In the genomic region with DNA sequence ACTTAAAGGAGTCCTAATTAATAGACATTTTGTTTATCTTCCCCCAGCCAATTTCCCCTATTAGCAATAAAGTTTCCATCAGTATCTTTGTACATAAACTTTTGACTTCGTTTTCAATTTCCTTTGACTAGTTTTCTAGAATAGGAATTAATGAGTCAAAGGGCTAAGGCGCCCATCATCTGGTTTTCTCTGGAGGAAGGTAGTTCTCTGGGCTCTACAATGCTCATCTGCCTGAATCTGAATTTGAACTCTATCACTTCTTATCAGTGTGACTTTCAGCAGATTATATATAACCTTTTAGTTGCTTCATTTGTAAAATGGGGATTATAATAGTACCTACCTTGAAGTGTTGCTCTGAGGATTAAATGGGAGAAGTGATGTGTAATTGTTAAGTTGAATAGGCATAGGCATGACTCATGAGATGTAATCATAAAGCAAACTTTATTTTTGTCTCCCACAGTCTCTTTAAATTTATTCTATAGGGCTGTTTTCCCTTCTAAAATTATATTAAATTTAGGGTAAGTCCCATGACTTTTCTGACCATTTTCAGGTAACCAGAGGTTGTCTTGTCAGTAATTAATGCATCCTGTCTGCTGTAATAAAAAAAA, we compare ENCODE assay signal across 27 cellular contexts. TPM values are rescaled to one million over a fixed set of nuclear protein-coding genes. Genes with fewer than 3 reads are reported as not detected.
"Had no signal": no experiment of that assay in that cellular context is flagged by ENCODE, and none has a peak within 500 bp of the region (broad histone marks: within the 10 kb centered on the region; RNA-seq: fewer than 3 reads in every experiment).

No MANE protein-coding gene starts in this region.

- H3K9me3 ChIP-seq: colonic mucosa, heart left ventricle, pancreas, prostate gland, suprapubic skin, tibial nerve had no signal

- H3K27ac ChIP-seq: colonic mucosa, heart left ventricle, pancreas, prostate gland, skin epidermis, suprapubic skin, tibial nerve had no signal

- H3K4me3 Mint-ChIP-seq: activated naive CD4-positive, alpha-beta T cell treated with anti-CD3 and anti-CD28 coated beads, Interleukin-2, amount 50 U/mL, for 24 hours; activated T-helper 1 cell treated with anti-CD3 and anti-CD28 coated beads, Interleukin-12 subunit alpha, Interleukin-12 subunit beta, Interleukin-2, Interleukin-4 antibody, amounts not matched to agents 30 ng/mL and 10 ng/mL and 1 ng/mL, durations not matched to agents 14 hours and 24 hours and 36 hours; immature natural killer cell; naive B cell; T-helper 17 cell had no signal

- H3K4me1 ChIP-seq: colonic mucosa, pancreas, prostate gland, suprapubic skin had no signal

- ATAC-seq: heart left ventricle, left colon, pancreas, sciatic nerve, T-helper 17 cell had no signal

- FAIRE-seq: kidney, pancreas had no signal

- H3K4me3 ChIP-seq: colonic mucosa, heart left ventricle, pancreas, prostate gland, skin epidermis, suprapubic skin, tibial nerve had no signal

- H3K4me1 Mint-ChIP-seq: activated naive CD4-positive, alpha-beta T cell treated with anti-CD3 and anti-CD28 coated beads, Interleukin-2, amount 50 U/mL, for 24 hours; immature natural killer cell had no signal

- H3K27me3 ChIP-seq: pancreas, suprapubic skin, tibial nerve had no signal

- H3K27ac Mint-ChIP-seq: activated naive CD4-positive, alpha-beta T cell treated with anti-CD3 and anti-CD28 coated beads, Interleukin-2, amount 50 U/mL, for 24 hours; activated T-helper 1 cell treated with anti-CD3 and anti-CD28 coated beads, Interleukin-12 subunit alpha, Interleukin-12 subunit beta, Interleukin-2, Interleukin-4 antibody, amounts not matched to agents 30 ng/mL and 10 ng/mL and 1 ng/mL, durations not matched to agents 14 hours and 24 hours and 36 hours; immature natural killer cell; T-helper 17 cell had no signal

- H3K9me3 Mint-ChIP-seq: activated naive CD4-positive, alpha-beta T cell treated with anti-CD3 and anti-CD28 coated beads, Interleukin-2, amount 50 U/mL, for 24 hours; activated T-helper 1 cell treated with anti-CD3 and anti-CD28 coated beads, Interleukin-12 subunit alpha, Interleukin-12 subunit beta, Interleukin-2, Interleukin-4 antibody, amounts not matched to agents 30 ng/mL and 10 ng/mL and 1 ng/mL, durations not matched to agents 14 hours and 24 hours and 36 hours; immature natural killer cell had no signal

- H3K36me3 ChIP-seq: colonic mucosa, heart left ventricle, pancreas, prostate gland, suprapubic skin, tibial nerve had no signal

- DNase-seq: activated CD4-positive, alpha-beta T cell treated with anti-CD3 and anti-CD28 coated beads, Interleukin-2, amount 50 U/mL, for 4 hours; activated gamma-delta T cell; activated T-cell treated with anti-CD3 and anti-CD28 coated beads for 4 hours; anterior cingulate cortex; colonic mucosa; effector CD8-positive, alpha-beta T cell; foreskin fibroblast; hypothalamus; immature natural killer cell; kidney; left colon; mammary epithelial cell; naive B cell; retina; stimulated activated CD4-positive, alpha-beta T cell treated with anti-CD3 and anti-CD28 coated beads, Interleukin-12 subunit alpha, Interleukin-12 subunit beta, amount 100 ng/mL, for 4 hours; stimulated activated CD4-positive, alpha-beta T cell treated with anti-CD3 and anti-CD28 coated beads, Interleukin-4, amount 100 ng/mL, for 1 hour; T-helper 17 cell; T1000 had no signal

- H3K36me3 Mint-ChIP-seq: activated naive CD4-positive, alpha-beta T cell treated with anti-CD3 and anti-CD28 coated beads, Interleukin-2, amount 50 U/mL, for 24 hours; naive B cell had no signal

RNA-seq across cellular contexts. Expression of gene TUB, which starts 5.8 kb away (rescaled TPM):
- polyA plus RNA-seq: immature natural killer cell had no signal
